In the genomic region with DNA sequence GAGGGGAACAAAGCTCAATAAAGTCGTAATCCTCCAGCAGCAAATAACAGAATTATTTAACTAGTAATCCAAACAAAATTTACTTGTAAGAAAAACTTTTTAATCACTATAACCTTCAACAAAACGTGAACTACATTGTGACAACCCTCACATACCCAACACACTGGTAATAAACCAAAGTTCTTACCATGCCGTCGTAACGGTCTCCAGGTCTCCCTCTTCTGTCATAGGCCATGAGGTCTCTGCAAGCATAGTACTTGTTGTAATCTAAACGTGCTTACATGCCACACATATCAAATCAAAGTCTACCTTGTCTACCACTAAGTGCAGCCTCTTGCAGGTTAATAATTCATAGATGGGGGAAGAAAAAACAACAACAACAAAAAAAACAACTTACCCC, we compare ENCODE assay signal across 1 cellular context.
A peak's percentile ranks its signal among the peaks of the same experiment; 100 is the strongest.
TF ChIP-seq lines count a peak whose summit lies in the region.

No MANE protein-coding gene starts in this region.

TF ChIP-seq in GM12878, 131 proteins besides CTCF, POLR2A, EP300 and RAD21:
- TF ChIP-seq POLR2AphosphoS5 (IDR thresholded peaks at IDR 0.05; ENCODE audit: low read length) = peak; percentile 12; the same call in 1 of the 2 replicates
- no peak for TF ChIP-seq SUPT20H (IDR thresholded peaks at IDR 0.05; ENCODE audit: borderline replicate concordance, control insufficient read depth, low read depth, low read length)
- TF ChIP-seq IRF4 (IDR thresholded peaks at IDR 0.05; ENCODE audit: low read depth, low read length) = no peak
TF ChIP-seq in GM12878: peak in this region for 1.
